In genomic region chr3:56744016-56744415, GRCh38 we compare ENCODE assay signal across 1 cellular context.
TF ChIP-seq lines count a peak whose summit lies in the region.

No MANE protein-coding gene starts in this region.

TF ChIP-seq in SK-N-SH, 30 proteins besides CTCF, POLR2A, EP300 and RAD21:
- no peak for TF ChIP-seq GABPA (IDR thresholded peaks at IDR 0.05; ENCODE audit: low read depth)
- TF ChIP-seq, protein P1, sequence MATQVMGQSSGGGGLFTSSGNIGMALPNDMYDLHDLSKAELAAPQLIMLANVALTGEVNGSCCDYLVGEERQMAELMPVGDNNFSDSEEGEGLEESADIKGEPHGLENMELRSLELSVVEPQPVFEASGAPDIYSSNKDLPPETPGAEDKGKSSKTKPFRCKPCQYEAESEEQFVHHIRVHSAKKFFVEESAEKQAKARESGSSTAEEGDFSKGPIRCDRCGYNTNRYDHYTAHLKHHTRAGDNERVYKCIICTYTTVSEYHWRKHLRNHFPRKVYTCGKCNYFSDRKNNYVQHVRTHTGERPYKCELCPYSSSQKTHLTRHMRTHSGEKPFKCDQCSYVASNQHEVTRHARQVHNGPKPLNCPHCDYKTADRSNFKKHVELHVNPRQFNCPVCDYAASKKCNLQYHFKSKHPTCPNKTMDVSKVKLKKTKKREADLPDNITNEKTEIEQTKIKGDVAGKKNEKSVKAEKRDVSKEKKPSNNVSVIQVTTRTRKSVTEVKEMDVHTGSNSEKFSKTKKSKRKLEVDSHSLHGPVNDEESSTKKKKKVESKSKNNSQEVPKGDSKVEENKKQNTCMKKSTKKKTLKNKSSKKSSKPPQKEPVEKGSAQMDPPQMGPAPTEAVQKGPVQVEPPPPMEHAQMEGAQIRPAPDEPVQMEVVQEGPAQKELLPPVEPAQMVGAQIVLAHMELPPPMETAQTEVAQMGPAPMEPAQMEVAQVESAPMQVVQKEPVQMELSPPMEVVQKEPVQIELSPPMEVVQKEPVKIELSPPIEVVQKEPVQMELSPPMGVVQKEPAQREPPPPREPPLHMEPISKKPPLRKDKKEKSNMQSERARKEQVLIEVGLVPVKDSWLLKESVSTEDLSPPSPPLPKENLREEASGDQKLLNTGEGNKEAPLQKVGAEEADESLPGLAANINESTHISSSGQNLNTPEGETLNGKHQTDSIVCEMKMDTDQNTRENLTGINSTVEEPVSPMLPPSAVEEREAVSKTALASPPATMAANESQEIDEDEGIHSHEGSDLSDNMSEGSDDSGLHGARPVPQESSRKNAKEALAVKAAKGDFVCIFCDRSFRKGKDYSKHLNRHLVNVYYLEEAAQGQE (IDR thresholded peaks at IDR 0.05; ENCODE audit: low read depth, low read length): no peak
- no peak for TF ChIP-seq SIN3A (IDR thresholded peaks at IDR 0.05; ENCODE audit: borderline replicate concordance, low read depth, low read length)
- no peak for TF ChIP-seq CHD2 (IDR thresholded peaks at IDR 0.05; ENCODE audit: low read length, partially characterized antibody)
- no peak for TF ChIP-seq GATA2 (CRISPR knock-in tag; IDR thresholded peaks at IDR 0.05)
- no peak for TF ChIP-seq MEF2A (IDR thresholded peaks at IDR 0.05; ENCODE audit: borderline replicate concordance, low read depth)
- TF ChIP-seq, protein P2, sequence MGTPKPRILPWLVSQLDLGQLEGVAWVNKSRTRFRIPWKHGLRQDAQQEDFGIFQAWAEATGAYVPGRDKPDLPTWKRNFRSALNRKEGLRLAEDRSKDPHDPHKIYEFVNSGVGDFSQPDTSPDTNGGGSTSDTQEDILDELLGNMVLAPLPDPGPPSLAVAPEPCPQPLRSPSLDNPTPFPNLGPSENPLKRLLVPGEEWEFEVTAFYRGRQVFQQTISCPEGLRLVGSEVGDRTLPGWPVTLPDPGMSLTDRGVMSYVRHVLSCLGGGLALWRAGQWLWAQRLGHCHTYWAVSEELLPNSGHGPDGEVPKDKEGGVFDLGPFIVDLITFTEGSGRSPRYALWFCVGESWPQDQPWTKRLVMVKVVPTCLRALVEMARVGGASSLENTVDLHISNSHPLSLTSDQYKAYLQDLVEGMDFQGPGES (IDR thresholded peaks at IDR 0.05; ENCODE audit: low read depth, low read length): no peak
- TF ChIP-seq PBX3 (IDR thresholded peaks at IDR 0.05): no peak
- TF ChIP-seq USF1 (IDR thresholded peaks at IDR 0.05; ENCODE audit: borderline replicate concordance, low read depth): no peak
- no peak for TF ChIP-seq NFIC (IDR thresholded peaks at IDR 0.05; ENCODE audit: borderline replicate concordance)
- no peak for TF ChIP-seq POLR2AphosphoS5 (IDR thresholded peaks at IDR 0.05; ENCODE audit: low read depth, low read length)
- TF ChIP-seq MAX (IDR thresholded peaks at IDR 0.05; ENCODE audit: low read depth): no peak
